25 cellular contexts compared by ENCODE assay signal in the genomic region with DNA sequence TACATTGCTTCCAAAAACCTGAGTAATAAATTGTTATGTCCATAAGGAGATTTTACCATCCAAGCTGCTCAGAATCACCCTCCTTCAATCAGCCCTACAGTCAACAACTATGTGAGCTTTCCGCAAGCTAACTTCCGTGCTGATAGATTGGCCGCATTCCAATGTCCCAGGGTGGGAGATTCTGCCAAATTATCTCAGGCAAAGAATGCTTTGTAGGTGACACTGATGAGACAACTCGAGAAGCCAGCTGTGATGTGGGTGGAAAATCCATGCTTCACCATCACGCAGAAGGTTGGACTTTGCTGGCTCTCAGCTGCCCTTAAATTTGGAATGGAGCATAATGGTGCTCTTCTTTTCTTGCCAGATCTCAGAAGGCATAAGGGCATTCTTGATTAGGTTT. TPM values are rescaled to one million over a fixed set of nuclear protein-coding genes. Genes with fewer than 3 reads are reported as not detected.
"Had no signal": no experiment of that assay in that cellular context is flagged by ENCODE, and none has a peak within 500 bp of the region (broad histone marks: within the 10 kb centered on the region; RNA-seq: fewer than 3 reads in every experiment).

No MANE protein-coding gene starts in this region.

- H3K4me1 Mint-ChIP-seq: activated naive CD8-positive, alpha-beta T cell treated with anti-CD3 and anti-CD28 coated beads for 36 hours; natural killer cell; stimulated activated memory B cell treated with anti-CD40 and anti-IgM and Interleukin-4, amounts not matched to agents 10 μg/mL and 1 μg/mL and 100 μg/mL, for 72 hours had no signal

- H3K4me3 ChIP-seq: colonic mucosa, dorsolateral prefrontal cortex, esophagus muscularis mucosa, hepatocyte, lung, sigmoid colon, smooth muscle cell, stomach, transverse colon had no signal

- H3K4me3 Mint-ChIP-seq: activated naive CD8-positive, alpha-beta T cell treated with anti-CD3 and anti-CD28 coated beads for 36 hours; effector memory CD8-positive, alpha-beta T cell; natural killer cell; stimulated activated memory B cell treated with anti-CD40 and anti-IgM and Interleukin-4, amounts not matched to agents 10 μg/mL and 1 μg/mL and 100 μg/mL, for 72 hours had no signal

- H3K27me3 ChIP-seq: colonic mucosa, dorsolateral prefrontal cortex, esophagus muscularis mucosa, hepatocyte, neutrophil, sigmoid colon, stomach, transverse colon had no signal

- H3K36me3 ChIP-seq: colonic mucosa, esophagus muscularis mucosa, neutrophil, sigmoid colon, stomach, transverse colon had no signal

- H3K4me1 ChIP-seq: colonic mucosa, esophagus muscularis mucosa, parathyroid adenoma, sigmoid colon, stomach, transverse colon had no signal

- H3K9ac ChIP-seq: parathyroid adenoma had no signal

- H3K36me3 Mint-ChIP-seq: activated naive CD8-positive, alpha-beta T cell treated with anti-CD3 and anti-CD28 coated beads for 36 hours; stimulated activated memory B cell treated with anti-CD40 and anti-IgM and Interleukin-4, amounts not matched to agents 10 μg/mL and 1 μg/mL and 100 μg/mL, for 72 hours had no signal

- H3K27ac Mint-ChIP-seq: activated naive CD8-positive, alpha-beta T cell treated with anti-CD3 and anti-CD28 coated beads for 36 hours; effector memory CD8-positive, alpha-beta T cell; natural killer cell; stimulated activated memory B cell treated with anti-CD40 and anti-IgM and Interleukin-4, amounts not matched to agents 10 μg/mL and 1 μg/mL and 100 μg/mL, for 72 hours had no signal

- H3K27me3 Mint-ChIP-seq: activated naive CD8-positive, alpha-beta T cell treated with anti-CD3 and anti-CD28 coated beads for 36 hours; effector memory CD8-positive, alpha-beta T cell; stimulated activated memory B cell treated with anti-CD40 and anti-IgM and Interleukin-4, amounts not matched to agents 10 μg/mL and 1 μg/mL and 100 μg/mL, for 72 hours had no signal

- DNase-seq: activated naive CD4-positive, alpha-beta T cell treated with Interleukin-2 at 50 U/mL for 16 hours; activated naive CD8-positive, alpha-beta T cell treated with anti-CD3 and anti-CD28 coated beads for 36 hours; activated T-cell treated with anti-CD3 and anti-CD28 coated beads, Interleukin-2, amount 50 U/mL, for 48 hours; colonic mucosa; effector memory CD8-positive, alpha-beta T cell; glutamatergic neuron; kidney; midbrain; natural killer cell; sigmoid colon; stimulated activated CD4-positive, alpha-beta T cell treated with anti-CD3 and anti-CD28 coated beads, Interleukin-15, amount 100 ng/mL, for 24 hours; stomach; T-helper 9 cell; transverse colon had no signal

- H3K9me3 ChIP-seq: colonic mucosa, esophagus muscularis mucosa, neutrophil, transverse colon had no signal

- H3K27ac ChIP-seq: colonic mucosa, dorsolateral prefrontal cortex, esophagus muscularis mucosa, hepatocyte, neutrophil, parathyroid adenoma, sigmoid colon, stomach, transverse colon had no signal

- ATAC-seq: effector memory CD8-positive, alpha-beta T cell; left lobe of liver; natural killer cell; stimulated activated memory B cell treated with anti-CD40 and anti-IgM and Interleukin-4, amounts not matched to agents 10 μg/mL and 1 μg/mL and 100 μg/mL, for 72 hours had no signal

RNA-seq across cellular contexts. Expression of a gene that starts 44.9 kb away (rescaled TPM):
- total RNA-seq: activated CD8-positive, alpha-beta memory T cell treated with anti-CD3 and anti-CD28 coated beads for 36 hours; activated naive CD8-positive, alpha-beta T cell treated with anti-CD3 and anti-CD28 coated beads for 36 hours; kidney; left lobe of liver; natural killer cell; smooth muscle cell; T-helper 1 cell treated with Interleukin-12 subunit alpha and Interleukin-12 subunit beta and Interleukin-4 antibody, amounts not matched to agents 30 ng/mL and 1 ng/mL, for 36 hours had no signal
- polyA plus RNA-seq: hepatocyte, smooth muscle cell had no signal
